Comparison of ENCODE assay signal across 8 cellular contexts in the genomic region with DNA sequence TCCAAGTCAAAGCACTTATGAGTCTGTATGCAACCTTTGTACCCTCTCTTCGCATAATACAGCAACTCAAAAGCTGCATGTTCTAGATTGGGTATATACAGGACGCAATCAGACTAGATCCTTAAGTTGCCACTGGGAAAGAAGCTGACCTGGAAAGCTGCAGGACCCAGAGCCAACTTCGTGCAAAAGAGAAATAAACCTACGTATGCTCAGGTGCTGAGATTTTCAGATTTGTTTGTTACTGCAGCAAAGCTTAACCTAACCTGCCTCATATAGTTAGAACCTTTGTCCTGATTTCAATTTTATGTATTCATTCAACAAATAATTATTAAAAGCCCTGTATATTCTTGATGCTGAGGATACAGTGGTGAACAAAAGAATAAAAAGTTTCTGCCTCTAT.
"Had no signal": no experiment of that assay in that cellular context is flagged by ENCODE, and none has a peak within 500 bp of the region (broad histone marks: within the 10 kb centered on the region; RNA-seq: fewer than 3 reads in every experiment).

No MANE protein-coding gene starts in this region.

- FAIRE-seq: G401.6, GM12878, GM12891, GM12892, GM18507, GM19239 had no signal

- DNase-seq: GDM1, GF-D8 had no signal

- ATAC-seq: GM12878 had no signal

- H3K4me3 ChIP-seq: GM12878 had no signal
